In the genomic region with DNA sequence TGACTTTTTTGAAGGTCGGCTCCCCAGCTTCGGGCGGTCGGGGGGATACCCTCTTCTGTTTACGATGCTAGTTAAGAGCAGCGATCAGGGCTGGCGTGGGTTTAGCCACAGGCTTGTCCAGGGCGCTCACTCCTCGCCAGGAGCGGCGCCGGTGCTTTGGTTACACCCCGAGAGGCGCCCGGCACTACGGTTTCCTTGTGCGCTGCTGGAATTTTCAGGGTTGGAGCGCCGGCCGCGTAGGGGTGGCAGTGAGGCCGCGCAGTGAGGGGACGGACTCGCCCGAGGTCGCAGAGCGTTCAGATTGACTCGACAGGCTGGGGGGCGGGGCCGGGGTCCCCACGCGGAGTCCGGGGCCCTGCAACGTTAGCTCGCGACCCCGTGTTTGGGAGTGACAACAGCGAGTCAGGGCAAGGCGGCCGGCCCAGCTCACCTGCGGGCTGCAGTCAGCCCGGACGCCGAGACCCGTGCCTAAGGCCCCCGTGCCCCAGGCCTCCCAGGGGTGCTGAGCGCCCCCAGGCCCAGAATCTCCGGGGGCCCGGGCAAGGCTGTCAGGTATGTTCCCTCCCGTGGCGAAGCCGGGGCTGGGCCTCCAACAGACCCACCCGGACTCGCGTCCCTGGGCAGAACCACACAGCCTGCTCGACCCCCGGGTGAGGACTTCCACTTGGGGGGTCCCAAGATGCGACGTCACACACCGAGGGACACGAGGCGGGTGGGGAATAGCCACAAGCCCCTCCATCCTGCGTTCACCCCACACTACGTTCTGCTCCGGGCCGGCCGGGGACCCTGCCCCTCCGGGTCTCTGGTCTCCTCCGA, we compare ENCODE assay signal across 1 cellular context.
TF ChIP-seq lines count a peak whose summit lies in the region.

No MANE protein-coding gene starts in this region.

TF ChIP-seq in HepG2, 621 proteins besides CTCF, POLR2A, EP300 and RAD21 (continued from another document and continues in another):
- TF ChIP-seq, protein P1, sequence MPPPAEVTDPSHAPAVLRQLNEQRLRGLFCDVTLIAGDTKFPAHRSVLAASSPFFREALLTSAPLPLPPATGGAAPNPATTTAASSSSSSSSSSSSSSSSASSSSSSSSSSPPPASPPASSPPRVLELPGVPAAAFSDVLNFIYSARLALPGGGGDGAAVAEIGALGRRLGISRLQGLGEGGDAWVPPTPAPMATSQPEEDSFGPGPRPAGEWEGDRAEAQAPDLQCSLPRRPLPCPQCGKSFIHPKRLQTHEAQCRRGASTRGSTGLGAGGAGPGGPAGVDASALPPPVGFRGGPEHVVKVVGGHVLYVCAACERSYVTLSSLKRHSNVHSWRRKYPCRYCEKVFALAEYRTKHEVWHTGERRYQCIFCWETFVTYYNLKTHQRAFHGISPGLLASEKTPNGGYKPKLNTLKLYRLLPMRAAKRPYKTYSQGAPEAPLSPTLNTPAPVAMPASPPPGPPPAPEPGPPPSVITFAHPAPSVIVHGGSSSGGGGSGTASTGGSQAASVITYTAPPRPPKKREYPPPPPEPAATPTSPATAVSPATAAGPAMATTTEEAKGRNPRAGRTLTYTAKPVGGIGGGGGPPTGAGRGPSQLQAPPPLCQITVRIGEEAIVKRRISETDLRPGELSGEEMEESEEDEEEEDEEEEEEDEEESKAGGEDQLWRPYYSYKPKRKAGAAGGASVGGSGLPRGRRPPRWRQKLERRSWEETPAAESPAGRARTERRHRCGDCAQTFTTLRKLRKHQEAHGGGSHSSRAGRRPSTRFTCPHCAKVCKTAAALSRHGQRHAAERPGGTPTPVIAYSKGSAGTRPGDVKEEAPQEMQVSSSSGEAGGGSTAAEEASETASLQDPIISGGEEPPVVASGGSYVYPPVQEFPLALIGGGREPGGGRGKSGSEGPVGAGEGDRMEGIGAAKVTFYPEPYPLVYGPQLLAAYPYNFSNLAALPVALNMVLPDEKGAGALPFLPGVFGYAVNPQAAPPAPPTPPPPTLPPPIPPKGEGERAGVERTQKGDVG (CRISPR knock-in tag; IDR thresholded peaks at IDR 0.05; ENCODE audit: borderline replicate concordance) = peak; percentile 24; the same call in 1 of the 2 replicates
- TF ChIP-seq TAF15 (IDR thresholded peaks at IDR 0.05; ENCODE audit: low read depth, low read length, poor library complexity, severe bottlenecking) (no peak), ZNF557 (CRISPR knock-in tag; IDR thresholded peaks at IDR 0.05) (0 out of 2 replicates have a peak, but pooled peaks have one; percentile 56), ARID2 (CRISPR knock-in tag; IDR thresholded peaks at IDR 0.05; ENCODE audit: borderline replicate concordance) (no peak), SRY (CRISPR knock-in tag; IDR thresholded peaks at IDR 0.05) (no peak), SRSF4 (IDR thresholded peaks at IDR 0.05; ENCODE audit: low read depth, low read length, poor library complexity, severe bottlenecking) (no peak), IKZF4 (CRISPR knock-in tag; IDR thresholded peaks at IDR 0.05; ENCODE audit: borderline replicate concordance, low read depth, not compliant biosample characterization) (no peak), ZNF569 (CRISPR knock-in tag; IDR thresholded peaks at IDR 0.05; ENCODE audit: borderline replicate concordance) (peak; percentile 35; the same call in 1 of the 2 replicates), FOXK1 (CRISPR knock-in tag; IDR thresholded peaks at IDR 0.05; ENCODE audit: borderline replicate concordance, low read depth) (no peak), YY1 (IDR thresholded peaks at IDR 0.05; ENCODE audit: insufficient read depth, insufficient replicate concordance, low read depth, low read length) (peak; percentile 26), RBM39 (IDR thresholded peaks at IDR 0.05; ENCODE audit: low read depth, low read length, poor library complexity, severe bottlenecking) (peak; percentile 80), ZMYM2 (CRISPR knock-in tag; IDR thresholded peaks at IDR 0.05) (no peak), NPAS2 (CRISPR knock-in tag; IDR thresholded peaks at IDR 0.05; ENCODE audit: borderline replicate concordance) (no peak), ZNF788 (CRISPR knock-in tag; IDR thresholded peaks at IDR 0.05; ENCODE audit: borderline replicate concordance) (peak; percentile 62; the same call in 1 of the 2 replicates), CREB1 (IDR thresholded peaks at IDR 0.05) (no peak), CREB1 (CRISPR knock-in tag; IDR thresholded peaks at IDR 0.05) (no peak), RBAK (CRISPR knock-in tag; IDR thresholded peaks at IDR 0.05) (no peak), ZBTB3 (CRISPR knock-in tag; IDR thresholded peaks at IDR 0.05; ENCODE audit: borderline replicate concordance, low read depth) (no peak), ZNF724P (CRISPR knock-in tag; IDR thresholded peaks at IDR 0.05; ENCODE audit: borderline replicate concordance) (no peak), ZNF33B (CRISPR knock-in tag; IDR thresholded peaks at IDR 0.05) (0 out of 2 replicates have a peak, but pooled peaks have one; percentile 30), HNRNPUL1 (IDR thresholded peaks at IDR 0.05; ENCODE audit: low read depth, low read length) (no peak), ATF7-NPFF (CRISPR knock-in tag; IDR thresholded peaks at IDR 0.05; ENCODE audit: low read depth) (no peak; the same call in 1 of the 2 replicates), ZNF260 (CRISPR knock-in tag; IDR thresholded peaks at IDR 0.05; ENCODE audit: borderline replicate concordance, low read depth) (no peak), ZNF329 (CRISPR knock-in tag; IDR thresholded peaks at IDR 0.05; ENCODE audit: low read depth) (peak; percentile 27; the same call in 1 of the 2 replicates), CENPT (CRISPR knock-in tag; IDR thresholded peaks at IDR 0.05; ENCODE audit: low read depth) (no peak), KLF6 (CRISPR knock-in tag; IDR thresholded peaks at IDR 0.05) (peak; percentile 26), TMF1 (CRISPR knock-in tag; IDR thresholded peaks at IDR 0.05; ENCODE audit: low read depth) (peak; percentile 35; the same call in 1 of the 2 replicates), KDM2A (CRISPR knock-in tag; IDR thresholded peaks at IDR 0.05; ENCODE audit: borderline replicate concordance, low read depth) (no peak; the same call in 1 of the 2 replicates), ZNF670 (CRISPR knock-in tag; IDR thresholded peaks at IDR 0.05; ENCODE audit: borderline replicate concordance) (no peak)
- TF ChIP-seq, protein P2, sequence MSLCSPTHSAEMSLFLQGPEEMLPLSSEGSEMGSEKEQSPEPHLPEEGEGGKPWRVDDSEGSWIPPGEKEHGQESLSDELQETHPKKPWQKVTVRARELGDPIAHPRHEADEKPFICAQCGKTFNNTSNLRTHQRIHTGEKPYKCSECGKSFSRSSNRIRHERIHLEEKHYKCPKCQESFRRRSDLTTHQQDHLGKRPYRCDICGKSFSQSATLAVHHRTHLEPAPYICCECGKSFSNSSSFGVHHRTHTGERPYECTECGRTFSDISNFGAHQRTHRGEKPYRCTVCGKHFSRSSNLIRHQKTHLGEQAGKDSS (CRISPR knock-in tag; IDR thresholded peaks at IDR 0.05; ENCODE audit: borderline replicate concordance, low read depth) = no peak
- TF ChIP-seq, protein P3, sequence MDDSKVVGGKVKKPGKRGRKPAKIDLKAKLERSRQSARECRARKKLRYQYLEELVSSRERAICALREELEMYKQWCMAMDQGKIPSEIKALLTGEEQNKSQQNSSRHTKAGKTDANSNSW (CRISPR knock-in tag; IDR thresholded peaks at IDR 0.05; ENCODE audit: borderline replicate concordance) = no peak; the same call in 1 of the 2 replicates
- TF ChIP-seq, protein P4, sequence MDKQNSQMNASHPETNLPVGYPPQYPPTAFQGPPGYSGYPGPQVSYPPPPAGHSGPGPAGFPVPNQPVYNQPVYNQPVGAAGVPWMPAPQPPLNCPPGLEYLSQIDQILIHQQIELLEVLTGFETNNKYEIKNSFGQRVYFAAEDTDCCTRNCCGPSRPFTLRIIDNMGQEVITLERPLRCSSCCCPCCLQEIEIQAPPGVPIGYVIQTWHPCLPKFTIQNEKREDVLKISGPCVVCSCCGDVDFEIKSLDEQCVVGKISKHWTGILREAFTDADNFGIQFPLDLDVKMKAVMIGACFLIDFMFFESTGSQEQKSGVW (CRISPR knock-in tag; IDR thresholded peaks at IDR 0.05; ENCODE audit: borderline replicate concordance) = no peak
- TF ChIP-seq, protein P5, sequence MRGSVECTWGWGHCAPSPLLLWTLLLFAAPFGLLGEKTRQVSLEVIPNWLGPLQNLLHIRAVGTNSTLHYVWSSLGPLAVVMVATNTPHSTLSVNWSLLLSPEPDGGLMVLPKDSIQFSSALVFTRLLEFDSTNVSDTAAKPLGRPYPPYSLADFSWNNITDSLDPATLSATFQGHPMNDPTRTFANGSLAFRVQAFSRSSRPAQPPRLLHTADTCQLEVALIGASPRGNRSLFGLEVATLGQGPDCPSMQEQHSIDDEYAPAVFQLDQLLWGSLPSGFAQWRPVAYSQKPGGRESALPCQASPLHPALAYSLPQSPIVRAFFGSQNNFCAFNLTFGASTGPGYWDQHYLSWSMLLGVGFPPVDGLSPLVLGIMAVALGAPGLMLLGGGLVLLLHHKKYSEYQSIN (CRISPR knock-in tag; IDR thresholded peaks at IDR 0.05; ENCODE audit: borderline replicate concordance) = no peak
- TF ChIP-seq, protein P6, sequence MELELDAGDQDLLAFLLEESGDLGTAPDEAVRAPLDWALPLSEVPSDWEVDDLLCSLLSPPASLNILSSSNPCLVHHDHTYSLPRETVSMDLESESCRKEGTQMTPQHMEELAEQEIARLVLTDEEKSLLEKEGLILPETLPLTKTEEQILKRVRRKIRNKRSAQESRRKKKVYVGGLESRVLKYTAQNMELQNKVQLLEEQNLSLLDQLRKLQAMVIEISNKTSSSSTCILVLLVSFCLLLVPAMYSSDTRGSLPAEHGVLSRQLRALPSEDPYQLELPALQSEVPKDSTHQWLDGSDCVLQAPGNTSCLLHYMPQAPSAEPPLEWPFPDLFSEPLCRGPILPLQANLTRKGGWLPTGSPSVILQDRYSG (CRISPR knock-in tag; IDR thresholded peaks at IDR 0.05) = 0 out of 2 replicates have a peak, but pooled peaks have one; percentile 28
- TF ChIP-seq, protein P7, sequence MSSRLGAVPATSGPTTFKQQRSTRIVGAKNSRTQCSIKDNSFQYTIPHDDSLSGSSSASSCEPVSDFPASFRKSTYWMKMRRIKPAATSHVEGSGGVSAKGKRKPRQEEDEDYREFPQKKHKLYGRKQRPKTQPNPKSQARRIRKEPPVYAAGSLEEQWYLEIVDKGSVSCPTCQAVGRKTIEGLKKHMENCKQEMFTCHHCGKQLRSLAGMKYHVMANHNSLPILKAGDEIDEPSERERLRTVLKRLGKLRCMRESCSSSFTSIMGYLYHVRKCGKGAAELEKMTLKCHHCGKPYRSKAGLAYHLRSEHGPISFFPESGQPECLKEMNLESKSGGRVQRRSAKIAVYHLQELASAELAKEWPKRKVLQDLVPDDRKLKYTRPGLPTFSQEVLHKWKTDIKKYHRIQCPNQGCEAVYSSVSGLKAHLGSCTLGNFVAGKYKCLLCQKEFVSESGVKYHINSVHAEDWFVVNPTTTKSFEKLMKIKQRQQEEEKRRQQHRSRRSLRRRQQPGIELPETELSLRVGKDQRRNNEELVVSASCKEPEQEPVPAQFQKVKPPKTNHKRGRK (CRISPR knock-in tag; IDR thresholded peaks at IDR 0.05) = no peak
- TF ChIP-seq, protein P8, sequence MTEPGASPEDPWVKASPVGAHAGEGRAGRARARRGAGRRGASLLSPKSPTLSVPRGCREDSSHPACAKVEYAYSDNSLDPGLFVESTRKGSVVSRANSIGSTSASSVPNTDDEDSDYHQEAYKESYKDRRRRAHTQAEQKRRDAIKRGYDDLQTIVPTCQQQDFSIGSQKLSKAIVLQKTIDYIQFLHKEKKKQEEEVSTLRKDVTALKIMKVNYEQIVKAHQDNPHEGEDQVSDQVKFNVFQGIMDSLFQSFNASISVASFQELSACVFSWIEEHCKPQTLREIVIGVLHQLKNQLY (CRISPR knock-in tag; IDR thresholded peaks at IDR 0.05) = no peak
- TF ChIP-seq, protein P9, sequence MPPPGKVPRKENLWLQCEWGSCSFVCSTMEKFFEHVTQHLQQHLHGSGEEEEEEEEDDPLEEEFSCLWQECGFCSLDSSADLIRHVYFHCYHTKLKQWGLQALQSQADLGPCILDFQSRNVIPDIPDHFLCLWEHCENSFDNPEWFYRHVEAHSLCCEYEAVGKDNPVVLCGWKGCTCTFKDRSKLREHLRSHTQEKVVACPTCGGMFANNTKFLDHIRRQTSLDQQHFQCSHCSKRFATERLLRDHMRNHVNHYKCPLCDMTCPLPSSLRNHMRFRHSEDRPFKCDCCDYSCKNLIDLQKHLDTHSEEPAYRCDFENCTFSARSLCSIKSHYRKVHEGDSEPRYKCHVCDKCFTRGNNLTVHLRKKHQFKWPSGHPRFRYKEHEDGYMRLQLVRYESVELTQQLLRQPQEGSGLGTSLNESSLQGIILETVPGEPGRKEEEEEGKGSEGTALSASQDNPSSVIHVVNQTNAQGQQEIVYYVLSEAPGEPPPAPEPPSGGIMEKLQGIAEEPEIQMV (CRISPR knock-in tag; IDR thresholded peaks at IDR 0.05; ENCODE audit: low read depth) = no peak
- TF ChIP-seq, protein P10, sequence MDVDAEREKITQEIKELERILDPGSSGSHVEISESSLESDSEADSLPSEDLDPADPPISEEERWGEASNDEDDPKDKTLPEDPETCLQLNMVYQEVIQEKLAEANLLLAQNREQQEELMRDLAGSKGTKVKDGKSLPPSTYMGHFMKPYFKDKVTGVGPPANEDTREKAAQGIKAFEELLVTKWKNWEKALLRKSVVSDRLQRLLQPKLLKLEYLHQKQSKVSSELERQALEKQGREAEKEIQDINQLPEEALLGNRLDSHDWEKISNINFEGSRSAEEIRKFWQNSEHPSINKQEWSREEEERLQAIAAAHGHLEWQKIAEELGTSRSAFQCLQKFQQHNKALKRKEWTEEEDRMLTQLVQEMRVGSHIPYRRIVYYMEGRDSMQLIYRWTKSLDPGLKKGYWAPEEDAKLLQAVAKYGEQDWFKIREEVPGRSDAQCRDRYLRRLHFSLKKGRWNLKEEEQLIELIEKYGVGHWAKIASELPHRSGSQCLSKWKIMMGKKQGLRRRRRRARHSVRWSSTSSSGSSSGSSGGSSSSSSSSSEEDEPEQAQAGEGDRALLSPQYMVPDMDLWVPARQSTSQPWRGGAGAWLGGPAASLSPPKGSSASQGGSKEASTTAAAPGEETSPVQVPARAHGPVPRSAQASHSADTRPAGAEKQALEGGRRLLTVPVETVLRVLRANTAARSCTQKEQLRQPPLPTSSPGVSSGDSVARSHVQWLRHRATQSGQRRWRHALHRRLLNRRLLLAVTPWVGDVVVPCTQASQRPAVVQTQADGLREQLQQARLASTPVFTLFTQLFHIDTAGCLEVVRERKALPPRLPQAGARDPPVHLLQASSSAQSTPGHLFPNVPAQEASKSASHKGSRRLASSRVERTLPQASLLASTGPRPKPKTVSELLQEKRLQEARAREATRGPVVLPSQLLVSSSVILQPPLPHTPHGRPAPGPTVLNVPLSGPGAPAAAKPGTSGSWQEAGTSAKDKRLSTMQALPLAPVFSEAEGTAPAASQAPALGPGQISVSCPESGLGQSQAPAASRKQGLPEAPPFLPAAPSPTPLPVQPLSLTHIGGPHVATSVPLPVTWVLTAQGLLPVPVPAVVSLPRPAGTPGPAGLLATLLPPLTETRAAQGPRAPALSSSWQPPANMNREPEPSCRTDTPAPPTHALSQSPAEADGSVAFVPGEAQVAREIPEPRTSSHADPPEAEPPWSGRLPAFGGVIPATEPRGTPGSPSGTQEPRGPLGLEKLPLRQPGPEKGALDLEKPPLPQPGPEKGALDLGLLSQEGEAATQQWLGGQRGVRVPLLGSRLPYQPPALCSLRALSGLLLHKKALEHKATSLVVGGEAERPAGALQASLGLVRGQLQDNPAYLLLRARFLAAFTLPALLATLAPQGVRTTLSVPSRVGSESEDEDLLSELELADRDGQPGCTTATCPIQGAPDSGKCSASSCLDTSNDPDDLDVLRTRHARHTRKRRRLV (CRISPR knock-in tag; IDR thresholded peaks at IDR 0.05) = 0 out of 2 replicates have a peak, but pooled peaks have one; percentile 11
